8 cellular contexts compared by ENCODE assay signal in genomic region chr5:178231736-178232123, GRCh38. TPM values are rescaled to one million over a fixed set of nuclear protein-coding genes. Genes with fewer than 3 reads are reported as not detected.
DNase-seq lines count a peak whose midpoint lies in the region; ATAC-seq and TF ChIP-seq lines count a peak whose summit lies in the region.

No MANE protein-coding gene starts in this region.

- H3K9me3 ChIP-seq in OCI-LY7 (ENCODE audit: low read length), result no peaks in the 10 kb centered on the region
- no peaks in the 10 kb centered on the region for H3K9me3 ChIP-seq in osteoblast (ENCODE audit: low read depth, low read length)

- TF ChIP-seq CTCF in OCI-LY7 (conservative IDR thresholded peaks at IDR 0.05; ENCODE audit: low read length) (no peak), epithelial cell of esophagus (IDR thresholded peaks at IDR 0.05; ENCODE audit: insufficient read depth, low read depth, low read length, missing control alignments) (no peak), osteoblast (IDR thresholded peaks at IDR 0.05; ENCODE audit: extremely low read depth, low read depth, low read length) (no peak)

- peak; percentile 6 for ATAC-seq in GM21717 (IDR thresholded peaks at IDR 0.05; ENCODE audit: unreplicated experiment)
- ATAC-seq in GM18870 (IDR thresholded peaks at IDR 0.05; ENCODE audit: unreplicated experiment), result no peak
- no peak for ATAC-seq in HG02588 (IDR thresholded peaks at IDR 0.05; ENCODE audit: unreplicated experiment)

- CTCF ChIA-PET in OCI-LY7 (lab: Charles Lee; ENCODE audit: unreplicated experiment), result interaction anchor here (0.7 kb wide), 1 partner anchor 117 kb away, joined by 4 read pairs; no protein-coding TSS in a partner anchor

- H3K79me2 ChIP-seq in OCI-LY7 (ENCODE audit: insufficient read depth, low read depth, low read length) (peaks cover 29% of the 10 kb centered on the region), osteoblast (ENCODE audit: insufficient read depth, low read length) (peaks cover 45% of the 10 kb centered on the region)

- H3K27me3 ChIP-seq in osteoblast (ENCODE audit: insufficient read depth, low read length), result no peaks in the 10 kb centered on the region

- H3K4me3 ChIP-seq in OCI-LY7 (ENCODE audit: low read depth, low read length, poor library complexity, severe bottlenecking), result peak overlapping the region; percentile 98
- H3K4me3 ChIP-seq in epithelial cell of esophagus (ENCODE audit: low read length), result peak overlapping the region; percentile 72
- peak overlapping the region; percentile 91 for H3K4me3 ChIP-seq in osteoblast (ENCODE audit: insufficient read depth, low read length)

- H3K4me1 ChIP-seq in OCI-LY7 (ENCODE audit: insufficient read depth, low read length, poor library complexity, severe bottlenecking) (peaks cover 30% of the 10 kb centered on the region), osteoblast (ENCODE audit: insufficient read depth, low read length) (peaks cover 23% of the 10 kb centered on the region)

- intact Hi-C loops in OCI-LY7 (cut with micrococcal nuclease; ENCODE audit: unreplicated experiment), result loop anchor here (2.0 to 10.0 kb wide), 2 partner anchors 27 to 393 kb away; partner anchors contain the start of genes CLK4 and HNRNPAB

- no peaks in the 10 kb centered on the region for H3K9me2 ChIP-seq in OCI-LY7 (ENCODE audit: insufficient read depth, low read length)

- peak overlapping the region; percentile 63; the same call in 1 of the 2 replicates for H2AFZ ChIP-seq in OCI-LY7 (ENCODE audit: low read length)
- peak overlapping the region; percentile 66 for H2AFZ ChIP-seq in osteoblast (ENCODE audit: low read length)

- peaks cover 9% of the 10 kb centered on the region; the same call in 1 of the 2 replicates for H4K20me1 ChIP-seq in OCI-LY7 (ENCODE audit: insufficient read depth, low read length)
- H4K20me1 ChIP-seq in osteoblast (ENCODE audit: insufficient read depth, low read length), result peaks cover 19% of the 10 kb centered on the region

- peak overlapping the region; percentile 98 for H3K4me2 ChIP-seq in OCI-LY7 (ENCODE audit: low read length)
- H3K4me2 ChIP-seq in osteoblast (ENCODE audit: insufficient read depth, low read length), result peak overlapping the region; percentile 81

- H3K27ac ChIP-seq in OCI-LY7 (ENCODE audit: low read depth, low read length, poor library complexity, severe bottlenecking), result peak overlapping the region; percentile 71
- H3K27ac ChIP-seq in osteoblast (ENCODE audit: low read depth, low read length), result peak overlapping the region; percentile 76

- peaks cover 53% of the 10 kb centered on the region for H3K36me3 ChIP-seq in OCI-LY7 (ENCODE audit: insufficient read depth, low read length)
- peaks cover 20% of the 10 kb centered on the region for H3K36me3 ChIP-seq in osteoblast (ENCODE audit: insufficient read depth, low read length)

- POLR2A ChIA-PET in OCI-LY7 (lab: Charles Lee), result interaction anchor here (0.6 to 1.2 kb wide), 3 partner anchors 19 to 39 kb away, joined by 3 to 5 read pairs (median 4); no protein-coding TSS in a partner anchor

- BruUV-seq in OCI-LY7 (replicated peaks; lab: Mats Ljungman, UMichigan), result no TSS peak

- DNase-seq in OCI-LY7 (ENCODE audit: low spot score) (no peak), epithelial cell of esophagus (ENCODE audit: low read depth) (no peak), osteoblast (ENCODE audit: insufficient read length, low spot score, missing footprints) (peak; percentile 82), NCI-H1694 (lab: John Stamatoyannopoulos, UW) (no peak), NCI-H446 treated with DMSO at 0.1 percent for 48 hours (lab: John Stamatoyannopoulos, UW) (no peak)

RNA-seq across cellular contexts. Expression of gene PHYKPL, which starts 0.9 kb away (rescaled TPM):
- 69.7 and 86.3 TPM in 2 replicates for total RNA-seq in OCI-LY7 (2014; rRNA removed; shearing (Covaris generic))
- total RNA-seq in OCI-LY7 (2022), result 139 and 146 TPM in 2 replicates
- 35.1 and 36.5 TPM in 2 replicates for total RNA-seq in osteoblast

RNA-seq across cellular contexts. Expression of gene HNRNPAB, which starts 27.4 kb away (rescaled TPM):
- total RNA-seq in OCI-LY7 (2014; rRNA removed; shearing (Covaris generic)), result 146 and 184 TPM in 2 replicates
- 326 and 350 TPM in 2 replicates for total RNA-seq in OCI-LY7 (2022)
- 40.9 and 42.4 TPM in 2 replicates for total RNA-seq in osteoblast

RNA-seq across cellular contexts. Expression of gene GMCL2, which starts 44.6 kb away (rescaled TPM):
- not detected in 2 replicates for total RNA-seq in OCI-LY7 (2014; rRNA removed; shearing (Covaris generic))
- total RNA-seq in OCI-LY7 (2022), result not detected in 2 replicates
- not detected in 2 replicates for total RNA-seq in osteoblast
